ENCODE assay signal across 11 cellular contexts in the genomic region with DNA sequence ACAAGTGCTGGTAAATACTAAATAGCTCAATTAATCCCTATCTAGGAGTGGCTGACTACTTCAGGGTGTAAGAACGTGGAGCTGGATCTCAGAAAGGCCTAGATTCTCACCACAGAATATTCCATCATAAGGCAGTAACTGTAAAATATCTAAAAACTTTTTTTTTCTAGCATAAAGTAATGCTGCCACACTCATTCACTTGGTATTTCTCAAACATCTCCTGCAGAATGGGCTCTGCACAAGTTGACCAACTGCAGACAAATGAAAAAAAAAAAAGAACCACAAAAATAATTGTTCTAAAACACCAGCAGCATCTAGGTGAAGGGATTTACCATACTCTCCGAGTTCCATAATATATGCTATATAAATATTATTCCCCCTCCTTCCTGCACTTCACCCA. TPM values are rescaled to one million over a fixed set of nuclear protein-coding genes. Genes with fewer than 3 reads are reported as not detected.
DNase-seq lines count a peak whose midpoint lies in the region; TF ChIP-seq lines count a peak whose summit lies in the region.
"Had no signal": no experiment of that assay in that cellular context is flagged by ENCODE, and none has a peak within 500 bp of the region (broad histone marks: within the 10 kb centered on the region; RNA-seq: fewer than 3 reads in every experiment).

No MANE protein-coding gene starts in this region.

- H3K9ac ChIP-seq in Loucy (ENCODE audit: low read depth, low read length, poor library complexity, severe bottlenecking): peak overlapping the region; percentile 81

- peaks cover 0 to 1% of the 10 kb centered on the region in 2 donors for H3K36me3 Mint-ChIP-seq in CD4-positive, alpha-beta memory T cell

- intact Hi-C loops in CD4-positive, alpha-beta memory T cell (cut with micrococcal nuclease): loop anchor here (5.0 kb wide), 2 partner anchors 39 to 69 kb away; no protein-coding TSS in a partner anchor

- no peaks in the 10 kb centered on the region for H4K20me1 ChIP-seq in Loucy (ENCODE audit: insufficient read depth, low read length, poor library complexity, severe bottlenecking)

- peaks cover 14% of the 10 kb centered on the region for H3K4me1 ChIP-seq in CD4-positive, alpha-beta memory T cell (ENCODE audit: insufficient read depth, low read length)
- peaks cover 13% of the 10 kb centered on the region for H3K4me1 ChIP-seq in Loucy (ENCODE audit: insufficient read depth, low read length, poor library complexity, severe bottlenecking)

- H3K4me1 Mint-ChIP-seq in CD4-positive, alpha-beta memory T cell: peaks cover 9 to 25% (median 14%) of the 10 kb centered on the region in 4 donors

- H3K27me3 Mint-ChIP-seq in CD4-positive, alpha-beta memory T cell: no peaks in the 10 kb centered on the region

- TF ChIP-seq CTCF in Loucy (conservative IDR thresholded peaks at IDR 0.05; ENCODE audit: low read length): no peak
- TF ChIP-seq CTCF in RWPE1 (conservative IDR thresholded peaks at IDR 0.05; ENCODE audit: low read depth): no peak

- H3K27me3 ChIP-seq in CD4-positive, alpha-beta memory T cell (ENCODE audit: insufficient read depth, low read length): no peaks in the 10 kb centered on the region
- H3K27me3 ChIP-seq in Loucy (ENCODE audit: insufficient read depth, low read length, poor library complexity, severe bottlenecking): no peaks in the 10 kb centered on the region

- H3K9me2 ChIP-seq in Loucy (replicated peaks; ENCODE audit: low read depth, low read length): no peaks in the 10 kb centered on the region

- no peak overlapping the region for H3K4me3 ChIP-seq in CD4-positive, alpha-beta memory T cell (ENCODE audit: low read length in 2 of 2)
- H3K4me3 ChIP-seq in Loucy (ENCODE audit: low read length, poor library complexity, severe bottlenecking): peak overlapping the region; percentile 75

- H3K27ac Mint-ChIP-seq in CD4-positive, alpha-beta memory T cell: peak overlapping the region; percentile 39 to 90 (median 76)

- CTCF ChIA-PET in CD4-positive, alpha-beta memory T cell (lab: Charles Lee; ENCODE audit: partially characterized antibody): interaction anchor here (1.1 to 3.4 kb wide), 6 partner anchors 27 to 70 kb away, joined by 4 to 29 read pairs (median 5); partner anchors contain the start of gene SLAMF8
- CTCF ChIA-PET in RWPE1 (lab: Yijun Ruan, JAX): interaction anchor here (1.0 to 1.6 kb wide), 2 partner anchors 38 to 54 kb away, joined by 4 read pairs; no protein-coding TSS in a partner anchor

- H3K27ac ChIP-seq in CD4-positive, alpha-beta memory T cell (ENCODE audit: low read depth, low read length): no peak overlapping the region
- H3K27ac ChIP-seq in epithelial cell of prostate (peak overlapping the region; percentile 63), RWPE1 (no peak overlapping the region)

- H3K4me3 Mint-ChIP-seq in CD4-positive, alpha-beta memory T cell: peak overlapping the region; percentile 32 to 90 (median 82)

- no peaks in the 10 kb centered on the region for H3K79me2 ChIP-seq in Loucy (ENCODE audit: insufficient read depth, low read length)

- H3K4me2 ChIP-seq in Loucy (ENCODE audit: low read depth, low read length, poor library complexity, severe bottlenecking): peak overlapping the region; percentile 84

- H3K9me3 ChIP-seq in CD4-positive, alpha-beta memory T cell (ENCODE audit: control insufficient read depth in 1 of 2, low read length in 2 of 2): no peaks in the 10 kb centered on the region
- H3K9me3 ChIP-seq in Loucy (ENCODE audit: insufficient read depth, low read depth, low read length): no peaks in the 10 kb centered on the region

- no peak for DNase-seq in CD4-positive, alpha-beta memory T cell
- DNase-seq in epithelial cell of prostate (ENCODE audit: low read depth, low spot score) (no peak), retina (peak; percentile 11), AG08396 (ENCODE audit: low spot score) (no peak), RWPE1 (ENCODE audit: low spot score) (no peak), NCI-H1105 (lab: John Stamatoyannopoulos, UW) (no peak), NK-92 (lab: John Stamatoyannopoulos, UW; ENCODE audit: unreplicated experiment) (no peak)
- DNase-seq: effector memory CD4-positive, alpha-beta T cell; NCI-H226 had no signal

- H2AFZ ChIP-seq in Loucy (ENCODE audit: low read length): no peak overlapping the region

- no peaks in the 10 kb centered on the region for H3F3A ChIP-seq in Loucy (ENCODE audit: low read depth)

- peaks cover 0 to 4% (median 0%) of the 10 kb centered on the region in 8 donors for H3K9me3 Mint-ChIP-seq in CD4-positive, alpha-beta memory T cell

- no peaks in the 10 kb centered on the region for H3K36me3 ChIP-seq in CD4-positive, alpha-beta memory T cell (ENCODE audit: insufficient read depth, low read length)
- H3K36me3 ChIP-seq in Loucy (ENCODE audit: insufficient read depth, low read length): no peaks in the 10 kb centered on the region

- POLR2A ChIA-PET in CD4-positive, alpha-beta memory T cell (lab: Charles Lee; ENCODE audit: partially characterized antibody): interaction anchor here (1.0 to 5.6 kb wide), 4 partner anchors 13 to 70 kb away, joined by 3 to 40 read pairs (median 13); partner anchors contain the start of genes SLAMF8 and TAGLN2
- POLR2A ChIA-PET in RWPE1 (lab: Yijun Ruan, JAX; ENCODE audit: low non-redundant PET): no interaction called here

RNA-seq across cellular contexts. Expression of gene VSIG8, which starts 9.0 kb away (rescaled TPM):
- total RNA-seq in CD4-positive, alpha-beta memory T cell: not detected
- not detected for polyA plus RNA-seq in CD4-positive, alpha-beta memory T cell
- polyA plus RNA-seq: liver had no signal

RNA-seq across cellular contexts. Expression of gene SLAMF8, which starts 26.7 kb away (rescaled TPM):
- 1 to 10 TPM; 2.0 TPM for total RNA-seq in CD4-positive, alpha-beta memory T cell
- not detected for polyA plus RNA-seq in CD4-positive, alpha-beta memory T cell

RNA-seq across cellular contexts. Expression of gene CFAP45, which starts 46.5 kb away (rescaled TPM):
- under 1 TPM in 1 of 2 experiments, not detected in 1; 0.67 TPM for total RNA-seq in CD4-positive, alpha-beta memory T cell
- polyA plus RNA-seq in CD4-positive, alpha-beta memory T cell: under 1 TPM; 0.15 to 0.52 TPM
- total RNA-seq: liver had no signal

RNA-seq across cellular contexts. Expression of gene FCRL6, which starts 51.3 kb away (rescaled TPM):
- under 1 TPM; 0.41 to 0.55 TPM for total RNA-seq in CD4-positive, alpha-beta memory T cell
- under 1 TPM; 0.20 to 0.78 TPM for polyA plus RNA-seq in CD4-positive, alpha-beta memory T cell
